In the genomic region with DNA sequence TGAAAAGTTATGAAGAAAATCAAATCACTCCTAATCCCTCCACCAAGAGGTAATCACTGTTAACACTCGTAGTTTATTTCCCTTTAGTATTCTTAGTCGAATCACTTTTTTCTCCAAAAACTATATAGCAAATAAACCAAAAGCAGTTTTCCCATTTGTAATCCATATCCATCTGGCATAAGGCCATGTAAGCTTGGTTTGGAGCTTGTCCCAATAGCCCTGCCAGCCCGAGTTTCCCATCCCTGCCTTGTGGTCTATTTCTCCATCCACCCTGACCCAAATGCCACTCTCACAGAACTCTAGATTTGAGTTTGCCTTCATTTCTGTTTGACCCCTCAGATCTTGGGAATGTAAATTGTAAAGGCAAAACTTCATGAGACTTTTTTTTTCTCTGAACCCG, we compare ENCODE assay signal across 1 cellular context.
TF ChIP-seq lines count a peak whose summit lies in the region.

No MANE protein-coding gene starts in this region.

TF ChIP-seq in IMR-90, 13 proteins besides CTCF, POLR2A, EP300 and RAD21:
- no peak for TF ChIP-seq RFX5 (IDR thresholded peaks at IDR 0.05; ENCODE audit: low read depth, low read length)
- TF ChIP-seq, protein P1, sequence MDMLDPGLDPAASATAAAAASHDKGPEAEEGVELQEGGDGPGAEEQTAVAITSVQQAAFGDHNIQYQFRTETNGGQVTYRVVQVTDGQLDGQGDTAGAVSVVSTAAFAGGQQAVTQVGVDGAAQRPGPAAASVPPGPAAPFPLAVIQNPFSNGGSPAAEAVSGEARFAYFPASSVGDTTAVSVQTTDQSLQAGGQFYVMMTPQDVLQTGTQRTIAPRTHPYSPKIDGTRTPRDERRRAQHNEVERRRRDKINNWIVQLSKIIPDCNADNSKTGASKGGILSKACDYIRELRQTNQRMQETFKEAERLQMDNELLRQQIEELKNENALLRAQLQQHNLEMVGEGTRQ (IDR thresholded peaks at IDR 0.05; ENCODE audit: low read depth, low read length) = no peak
- no peak for TF ChIP-seq CHD1 (IDR thresholded peaks at IDR 0.05; ENCODE audit: low read depth, low read length)
- TF ChIP-seq SMC3 (IDR thresholded peaks at IDR 0.05; ENCODE audit: low read depth, low read length) = no peak
- no peak for TF ChIP-seq MAZ (IDR thresholded peaks at IDR 0.05; ENCODE audit: borderline replicate concordance, low read depth, low read length)
- TF ChIP-seq MXI1 (IDR thresholded peaks at IDR 0.05; ENCODE audit: borderline replicate concordance, low read depth, low read length) = no peak
- no peak for TF ChIP-seq CEBPB (IDR thresholded peaks at IDR 0.05; ENCODE audit: low read depth, low read length)
- no peak for TF ChIP-seq BHLHE40 (IDR thresholded peaks at IDR 0.05; ENCODE audit: low read depth, low read length)
- no peak for TF ChIP-seq RCOR1 (IDR thresholded peaks at IDR 0.05; ENCODE audit: insufficient replicate concordance, low read length)
